ENCODE assay signal across 18 cellular contexts in the genomic region with DNA sequence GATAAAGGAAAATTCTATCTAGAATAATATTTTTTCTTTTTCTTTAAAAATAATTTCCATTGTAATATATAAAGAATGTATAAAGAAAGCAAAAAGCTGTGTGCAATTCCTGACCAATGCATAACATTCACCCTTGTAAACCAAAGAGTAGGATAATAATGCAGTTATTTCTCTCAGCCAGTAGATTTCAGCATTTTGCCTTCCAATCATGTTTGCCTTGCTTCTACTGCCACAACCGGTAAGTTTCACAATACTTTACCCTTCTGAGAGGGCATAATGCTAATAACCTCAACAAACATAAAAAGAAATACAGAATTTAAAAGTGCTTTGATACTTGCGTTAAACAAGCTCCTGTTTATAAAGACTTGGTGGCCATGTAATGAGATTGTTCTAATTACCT. TPM values are rescaled to one million over a fixed set of nuclear protein-coding genes. Genes with fewer than 3 reads are reported as not detected.
DNase-seq lines count a peak whose midpoint lies in the region; FAIRE-seq and TF ChIP-seq lines count a peak whose summit lies in the region.
"Had no signal": no experiment of that assay in that cellular context is flagged by ENCODE, and none has a peak within 500 bp of the region (broad histone marks: within the 10 kb centered on the region; RNA-seq: fewer than 3 reads in every experiment).

No MANE protein-coding gene starts in this region.

- H3K4me1 Mint-ChIP-seq in immature natural killer cell (peaks cover 26 to 63% of the 10 kb centered on the region in 2 donors), MCF 10A (ENCODE audit: insufficient read depth, unreplicated experiment) (peaks cover 5% of the 10 kb centered on the region)

- H3K36me3 Mint-ChIP-seq in immature natural killer cell: peaks cover 5 to 26% (median 16%) of the 10 kb centered on the region in 3 donors
- H3K36me3 Mint-ChIP-seq in MCF 10A (ENCODE audit: insufficient read depth, unreplicated experiment): peaks cover 10% of the 10 kb centered on the region

- H3K27ac Mint-ChIP-seq in immature natural killer cell: peak overlapping the region in 4 of 6 donors; percentile 4 to 63 (median 30)
- no peak overlapping the region for H3K27ac Mint-ChIP-seq in MCF 10A (ENCODE audit: low read depth, unreplicated experiment)

- intact Hi-C loops in MCF 10A (cut with micrococcal nuclease): no loop called here

- no peaks in the 10 kb centered on the region for H3K27me3 Mint-ChIP-seq in immature natural killer cell (ENCODE audit: low read depth in 3 of 3)
- H3K27me3 Mint-ChIP-seq in MCF 10A (ENCODE audit: insufficient read depth, unreplicated experiment): no peaks in the 10 kb centered on the region

- DNase-seq in LHCN-M2 (ENCODE audit: low read depth) (peak; percentile 20), immature natural killer cell (no peak), osteoblast (ENCODE audit: insufficient read length, low spot score, missing footprints) (peak; percentile 65), HUDEP-2 (lab: John Stamatoyannopoulos, UW; ENCODE audit: unreplicated experiment in 76 of 76) (no peak), NCI-H1436 (lab: John Stamatoyannopoulos, UW) (no peak), MCF 10A (ENCODE audit: unreplicated experiment) (no peak)
- DNase-seq: COR-L47, EL, NCI-H1417 treated with DMSO at 0.1 percent for 48 hours, NCI-H2081 treated with DMSO at 0.1 percent for 48 hours, NCI-H510A treated with DMSO at 0.1 percent for 48 hours, NCI-H82, PC-9 had no signal

- H2AFZ ChIP-seq in osteoblast (ENCODE audit: low read length): no peak overlapping the region
- H2AFZ ChIP-seq: PC-9 had no signal

- H3K79me2 ChIP-seq in osteoblast (ENCODE audit: insufficient read depth, low read length): peaks cover 10% of the 10 kb centered on the region

- peak overlapping the region in 1 of 5 donors; percentile 0 for H3K4me3 Mint-ChIP-seq in immature natural killer cell
- H3K4me3 Mint-ChIP-seq in MCF 10A (ENCODE audit: unreplicated experiment): no peak overlapping the region

- no peaks in the 10 kb centered on the region for H3K27me3 ChIP-seq in osteoblast (ENCODE audit: insufficient read depth, low read length)
- H3K27me3 ChIP-seq: SJSA1 had no signal

- TF ChIP-seq CTCF in osteoblast (IDR thresholded peaks at IDR 0.05; ENCODE audit: extremely low read depth, low read depth, low read length) (no peak), MCF 10A (IDR thresholded peaks at IDR 0.05; ENCODE audit: unreplicated experiment) (no peak)

- H3K27ac ChIP-seq in osteoblast (ENCODE audit: low read depth, low read length): peak overlapping the region; percentile 30
- H3K27ac ChIP-seq: A549, C4-2B, PC-9, SJSA1 had no signal

- CTCF ChIA-PET in MCF 10A (lab: Yijun Ruan, JAX): interaction anchor here (1.2 kb wide), 1 partner anchor 230 kb away, joined by 3 read pairs; no protein-coding TSS in a partner anchor

- no peaks in the 10 kb centered on the region for H4K20me1 ChIP-seq in osteoblast (ENCODE audit: insufficient read depth, low read length)

- H3K9me3 Mint-ChIP-seq in immature natural killer cell (no peaks in the 10 kb centered on the region), MCF 10A (ENCODE audit: unreplicated experiment) (no peaks in the 10 kb centered on the region)

- peaks cover 20% of the 10 kb centered on the region for H3K36me3 ChIP-seq in osteoblast (ENCODE audit: insufficient read depth, low read length)
- H3K36me3 ChIP-seq: HAP-1 had no signal

- FAIRE-seq in G401.6 (lab: Jason Lieb, UNC): peak; percentile 72
- FAIRE-seq: A549 had no signal

- H3K4me1 ChIP-seq in osteoblast (ENCODE audit: insufficient read depth, low read length): peaks cover 10% of the 10 kb centered on the region
- H3K4me1 ChIP-seq: SJSA1 had no signal

- no peak overlapping the region for H3K4me2 ChIP-seq in osteoblast (ENCODE audit: insufficient read depth, low read length)
- H3K4me2 ChIP-seq: A549, PC-9 had no signal

- BruUV-seq in MCF 10A (replicated peaks; lab: Mats Ljungman, UMichigan): no TSS peak

- POLR2A ChIA-PET in MCF 10A (lab: Yijun Ruan, JAX): interaction anchor here (1.0 to 1.6 kb wide), 3 partner anchors 9 to 626 kb away, joined by 3 to 7 read pairs (median 4); no protein-coding TSS in a partner anchor

- H3K4me3 ChIP-seq in osteoblast (ENCODE audit: insufficient read depth, low read length): no peak overlapping the region
- H3K4me3 ChIP-seq: A549, HAP-1, PC-9, SJSA1 had no signal

- H3K9me3 ChIP-seq in osteoblast (ENCODE audit: low read depth, low read length): no peaks in the 10 kb centered on the region
- H3K9me3 ChIP-seq: A549, HAP-1, SJSA1 had no signal

RNA-seq across cellular contexts. Expression of a gene that starts 59.9 kb away (rescaled TPM):
- total RNA-seq in LHCN-M2 (2014; rRNA removed) (29.6 and 37.2 TPM in 2 replicates), osteoblast (66.6 and 73.1 TPM in 2 replicates), MCF 10A (2022) (59.4 and 59.6 TPM in 2 replicates)
- 38.7 TPM for polyA plus RNA-seq in LHCN-M2 (2012)
- polyA plus RNA-seq in immature natural killer cell: 10 to 100 TPM; 77.8 to 97.0 (median 88.5) TPM

Comparison
In these comparisons a context has a peak if more than half of its experiments do, and no peak if none do; other contexts are left out.
1. DNase-seq: peak in LHCN-M2 (single experiment) and osteoblast (single experiment); none in immature natural killer cell (0 of 3), HUDEP-2 (0 of 76), NCI-H1436 (single experiment) and MCF 10A (single experiment).